8 cellular contexts compared by ENCODE assay signal in the genomic region with DNA sequence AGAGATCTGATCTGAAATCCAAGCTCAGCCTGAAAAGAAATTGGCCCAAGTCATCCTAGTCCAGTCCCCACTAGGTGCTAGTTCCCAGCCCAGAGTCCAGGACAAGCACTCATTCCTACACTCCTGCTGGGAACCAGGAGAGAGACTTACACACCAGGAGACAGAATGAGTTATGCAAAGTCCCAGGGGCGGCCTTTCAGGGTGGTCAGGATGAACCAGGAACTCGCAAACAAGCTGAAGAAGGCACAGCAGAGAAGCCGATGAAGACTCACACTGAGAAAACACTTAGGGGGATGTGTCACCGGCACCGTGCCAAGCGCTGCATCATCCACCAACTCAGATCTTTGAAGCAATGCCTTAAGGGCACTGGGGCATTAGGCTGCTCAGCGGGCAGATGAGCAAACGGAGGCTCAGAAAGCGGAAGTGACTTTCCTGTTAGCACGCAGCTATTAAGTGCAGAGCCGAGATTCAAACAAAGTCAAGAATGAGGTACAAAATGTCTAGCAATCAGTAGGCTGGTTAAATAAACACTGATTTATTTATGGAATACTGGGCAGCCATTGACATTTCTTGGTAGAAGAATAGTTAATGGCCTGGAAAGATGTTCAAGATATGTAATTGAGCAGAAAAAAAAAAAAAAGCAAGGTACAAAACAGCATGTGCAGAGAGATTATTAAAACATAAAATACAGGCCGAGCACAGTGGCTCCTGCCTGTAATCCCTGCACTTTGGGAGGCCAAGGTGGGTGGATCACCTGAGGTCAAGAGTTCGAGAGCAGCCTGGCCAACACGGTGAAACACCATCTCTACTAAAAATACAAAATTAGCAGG.
DNase-seq lines count a peak whose midpoint lies in the region; ATAC-seq, FAIRE-seq and TF ChIP-seq lines count a peak whose summit lies in the region.

No MANE protein-coding gene starts in this region.

- peak; percentile 60 for ATAC-seq in HG03565 (IDR thresholded peaks at IDR 0.05; ENCODE audit: unreplicated experiment)
- ATAC-seq in activated naive CD8-positive, alpha-beta T cell treated with anti-CD3 and anti-CD28 coated beads, Interleukin-2, amount 10 ng/mL, durations not matched to agents 7 days and 5 days (ENCODE audit: low read depth): peak; percentile 52

- peaks cover 1% of the 10 kb centered on the region for H3K9me3 Mint-ChIP-seq in activated naive CD8-positive, alpha-beta T cell treated with anti-CD3 and anti-CD28 coated beads, Interleukin-2, amount 10 ng/mL, durations not matched to agents 7 days and 5 days

- peaks cover 51% of the 10 kb centered on the region for H3K4me1 ChIP-seq in SJSA1 (replicated peaks)

- H3K36me3 ChIP-seq in SJSA1: no peaks in the 10 kb centered on the region

- H3K27me3 Mint-ChIP-seq in activated naive CD8-positive, alpha-beta T cell treated with anti-CD3 and anti-CD28 coated beads, Interleukin-2, amount 10 ng/mL, durations not matched to agents 7 days and 5 days: peaks cover 9% of the 10 kb centered on the region

- H3K36me3 Mint-ChIP-seq in activated naive CD8-positive, alpha-beta T cell treated with anti-CD3 and anti-CD28 coated beads, Interleukin-2, amount 10 ng/mL, durations not matched to agents 7 days and 5 days: peaks cover 7% of the 10 kb centered on the region

- POLR2A ChIA-PET in activated naive CD8-positive, alpha-beta T cell treated with anti-CD3 and anti-CD28 coated beads, Interleukin-2, amount 10 ng/mL, durations not matched to agents 7 days and 5 days (lab: Charles Lee): interaction anchor here (0.8 to 2.4 kb wide), 4 partner anchors 19 to 192 kb away, joined by 3 to 7 read pairs (median 3); no protein-coding TSS in a partner anchor

- H3K4me3 ChIP-seq in AG10803 (ENCODE audit: low read length) (peak overlapping the region; percentile 25), SJSA1 (no peak overlapping the region)

- no peaks in the 10 kb centered on the region for H3K9me3 ChIP-seq in SJSA1 (replicated peaks)

- H3K27ac ChIP-seq in SJSA1: peak overlapping the region; percentile 89

- peaks cover 32% of the 10 kb centered on the region for H3K4me1 Mint-ChIP-seq in activated naive CD8-positive, alpha-beta T cell treated with anti-CD3 and anti-CD28 coated beads, Interleukin-2, amount 10 ng/mL, durations not matched to agents 7 days and 5 days

- peak; percentile 97 for DNase-seq in AG10803 (ENCODE audit: low read depth)
- peak; percentile 71 for DNase-seq in GM19238 (ENCODE audit: insufficient read length, low spot score)
- DNase-seq in SJSA1 (ENCODE audit: low read depth in 1 of 2, low spot score in 2 of 2): peak; percentile 94 to 98
- DNase-seq in activated naive CD8-positive, alpha-beta T cell treated with anti-CD3 and anti-CD28 coated beads, Interleukin-2, amount 10 ng/mL, durations not matched to agents 7 days and 5 days: no peak
- DNase-seq in stimulated activated CD4-positive, alpha-beta T cell treated with anti-CD3 and anti-CD28 coated beads, Interleukin-2, amount 100 ng/mL, for 24 hours: peak; percentile 73 to 80
- no peak for DNase-seq in iPS-NIHi7 (ENCODE audit: extremely low spot score)

- no peaks in the 10 kb centered on the region for H3K27me3 ChIP-seq in SJSA1 (replicated peaks)

- no peak for TF ChIP-seq CTCF in AG10803 (conservative IDR thresholded peaks at IDR 0.05; ENCODE audit: low read length)

- peak overlapping the region; percentile 70 for H3K27ac Mint-ChIP-seq in activated naive CD8-positive, alpha-beta T cell treated with anti-CD3 and anti-CD28 coated beads, Interleukin-2, amount 10 ng/mL, durations not matched to agents 7 days and 5 days

- FAIRE-seq in islet of Langerhans (lab: Jason Lieb, UNC): peak; percentile 95

- H3K4me3 Mint-ChIP-seq in activated naive CD8-positive, alpha-beta T cell treated with anti-CD3 and anti-CD28 coated beads, Interleukin-2, amount 10 ng/mL, durations not matched to agents 7 days and 5 days: peak overlapping the region; percentile 65

Comparison
In these comparisons a context has a peak if more than half of its experiments do, and no peak if none do; other contexts are left out.
1. DNase-seq: peak in AG10803 (single experiment), GM19238 (single experiment), SJSA1 (2 of 2) and stimulated activated CD4-positive, alpha-beta T cell treated with anti-CD3 and anti-CD28 coated beads, Interleukin-2, amount 100 ng/mL, for 24 hours (2 of 2); none in activated naive CD8-positive, alpha-beta T cell treated with anti-CD3 and anti-CD28 coated beads, Interleukin-2, amount 10 ng/mL, durations not matched to agents 7 days and 5 days (single experiment) and iPS-NIHi7 (single experiment).